Comparison of ENCODE assay signal across 30 cellular contexts in the genomic region with DNA sequence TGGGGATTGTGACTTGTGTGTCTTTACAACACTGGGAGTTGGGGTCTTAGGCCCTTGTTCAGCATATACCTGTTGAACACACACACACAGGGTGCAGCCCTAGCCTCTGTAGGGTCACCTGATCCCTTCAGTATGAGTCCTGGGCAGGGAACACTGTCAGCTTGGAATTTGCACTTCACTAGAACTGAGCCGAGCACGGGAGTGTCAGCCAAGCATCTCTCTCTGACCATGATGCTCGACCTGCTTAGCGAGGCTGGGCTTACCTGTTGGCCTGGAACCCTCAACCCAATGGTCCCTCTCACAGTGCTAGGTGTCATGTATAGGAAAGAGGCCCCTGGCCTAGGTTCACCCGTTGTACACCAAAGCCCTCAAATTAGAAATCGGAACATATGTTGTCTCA.
"Had no signal": no experiment of that assay in that cellular context is flagged by ENCODE, and none has a peak within 500 bp of the region (broad histone marks: within the 10 kb centered on the region; RNA-seq: fewer than 3 reads in every experiment).

No MANE protein-coding gene starts in this region.

- ATAC-seq: activated T-helper 17 cell treated with anti-CD3 and anti-CD28 coated beads, Interleukin-2, amount 50 U/mL, for 72 hours; gastroesophageal sphincter; heart right ventricle had no signal

- H3K4me3 Mint-ChIP-seq: activated CD4-positive, alpha-beta memory T cell treated with anti-CD3 and anti-CD28 coated beads, Interleukin-2, amount 10 ng/mL, durations not matched to agents 7 days and 5 days; activated CD4-positive, alpha-beta T cell treated with anti-CD3 and anti-CD28 coated beads, Interleukin-2, amount 10 ng/mL, durations not matched to agents 7 days and 5 days; activated naive CD8-positive, alpha-beta T cell; activated T-cell treated with anti-CD3 and anti-CD28 coated beads, Interleukin-2, amount 50 U/mL, for 24 hours; activated T-helper 17 cell treated with anti-CD3 and anti-CD28 coated beads, Interleukin-2, amount 50 U/mL, for 72 hours had no signal

- H3K4me1 ChIP-seq: colonic mucosa, esophagus squamous epithelium, gastroesophageal sphincter, heart right ventricle had no signal

- H3K4me3 ChIP-seq: colonic mucosa, esophagus squamous epithelium, gastroesophageal sphincter, heart right ventricle had no signal

- H3K36me3 Mint-ChIP-seq: activated naive CD8-positive, alpha-beta T cell had no signal

- H3K27ac ChIP-seq: brain microvascular endothelial cell, colonic mucosa, epithelial cell of prostate, esophagus squamous epithelium, gastroesophageal sphincter, heart right ventricle had no signal

- H3K27me3 ChIP-seq: brain microvascular endothelial cell, colonic mucosa, esophagus squamous epithelium, gastroesophageal sphincter, heart right ventricle had no signal

- FAIRE-seq: astrocyte, endometrium, endothelial cell of umbilical vein had no signal

- H3K27ac Mint-ChIP-seq: activated CD4-positive, alpha-beta memory T cell treated with anti-CD3 and anti-CD28 coated beads, Interleukin-2, amount 10 ng/mL, durations not matched to agents 7 days and 5 days; activated CD4-positive, alpha-beta T cell treated with anti-CD3 and anti-CD28 coated beads, Interleukin-2, amount 10 ng/mL, durations not matched to agents 7 days and 5 days; activated naive CD8-positive, alpha-beta T cell; activated T-cell treated with anti-CD3 and anti-CD28 coated beads, Interleukin-2, amount 50 U/mL, for 24 hours; activated T-helper 17 cell treated with anti-CD3 and anti-CD28 coated beads, Interleukin-2, amount 50 U/mL, for 72 hours had no signal

- H3K9me3 ChIP-seq: colonic mucosa, esophagus squamous epithelium, gastroesophageal sphincter, heart right ventricle had no signal

- H3K4me1 Mint-ChIP-seq: activated CD4-positive, alpha-beta memory T cell treated with anti-CD3 and anti-CD28 coated beads, Interleukin-2, amount 10 ng/mL, durations not matched to agents 7 days and 5 days; activated CD4-positive, alpha-beta T cell treated with anti-CD3 and anti-CD28 coated beads, Interleukin-2, amount 10 ng/mL, durations not matched to agents 7 days and 5 days; activated T-helper 17 cell treated with anti-CD3 and anti-CD28 coated beads, Interleukin-2, amount 50 U/mL, for 72 hours had no signal

- DNase-seq: activated CD4-positive, alpha-beta memory T cell treated with anti-CD3 and anti-CD28 coated beads, Interleukin-2, amount 10 ng/mL, durations not matched to agents 7 days and 5 days; activated CD4-positive, alpha-beta T cell treated with anti-CD3 and anti-CD28 coated beads for 1 hour; activated CD4-positive, alpha-beta T cell treated with anti-CD3 and anti-CD28 coated beads for 4 hours; activated CD4-positive, alpha-beta T cell treated with anti-CD3 and anti-CD28 coated beads, Interleukin-2, amount 10 ng/mL, durations not matched to agents 7 days and 5 days; activated CD4-positive, alpha-beta T cell treated with anti-CD3 and anti-CD28 coated beads, Interleukin-2, amount 50 U/mL, for 4 hours; activated CD8-positive, alpha-beta memory T cell treated with anti-CD3 and anti-CD28 coated beads, Interleukin-2, amount 50 U/mL, for 48 hours; activated effector memory CD4-positive, alpha-beta T cell treated with Interleukin-2 at 50 U/mL for 16 hours; activated gamma-delta T cell treated with Interleukin-2 at 50 U/mL for 16 hours; activated naive CD4-positive, alpha-beta T cell treated with anti-CD3 and anti-CD28 coated beads, Interleukin-2, amount 50 U/mL, for 16 hours; activated naive CD4-positive, alpha-beta T cell treated with Interleukin-2 at 50 U/mL for 16 hours; activated T-cell treated with anti-CD3 and anti-CD28 coated beads for 4 hours; activated T-cell treated with anti-CD3 and anti-CD28 coated beads, Interleukin-2, amount 50 U/mL, for 24 hours; amniotic stem cell; anterior cingulate cortex; brain microvascular endothelial cell; caudate nucleus; cerebellar nuclear complex; colonic mucosa; effector CD8-positive, alpha-beta T cell; esophagus squamous epithelium; foreskin melanocyte; heart right ventricle; T-helper 2 cell had no signal

- H3K9me3 Mint-ChIP-seq: activated CD4-positive, alpha-beta T cell treated with anti-CD3 and anti-CD28 coated beads, Interleukin-2, amount 10 ng/mL, durations not matched to agents 7 days and 5 days had no signal

- H3K36me3 ChIP-seq: brain microvascular endothelial cell, colonic mucosa, esophagus squamous epithelium, gastroesophageal sphincter, heart right ventricle had no signal
